25 cellular contexts compared by ENCODE assay signal in genomic region chr4:788636-789297, GRCh38. TPM values are rescaled to one million over a fixed set of nuclear protein-coding genes. Genes with fewer than 3 reads are reported as not detected.
A peak's percentile ranks its signal among the peaks of the same experiment; 100 is the strongest.
DNase-seq lines count a peak whose midpoint lies in the region; ATAC-seq, FAIRE-seq and TF ChIP-seq lines count a peak whose summit lies in the region.
"Had no signal": no experiment of that assay in that cellular context is flagged by ENCODE, and none has a peak within 500 bp of the region (broad histone marks: within the 10 kb centered on the region; RNA-seq: fewer than 3 reads in every experiment).

No MANE protein-coding gene starts in this region.

- TF ChIP-seq RAD21 in SK-N-SH (IDR thresholded peaks at IDR 0.05; ENCODE audit: low read length): no peak
- no peak for TF ChIP-seq RAD21 in K562 (CRISPR knock-in tag; conservative IDR thresholded peaks at IDR 0.05 in 1 of 2, IDR thresholded peaks at IDR 0.05 in 1 of 2)
- peak in 1 of 2 donors; percentile 33 for TF ChIP-seq RAD21 in liver (IDR thresholded peaks at IDR 0.05)

- no peaks in the 10 kb centered on the region for H3K9me1 ChIP-seq in K562 (ENCODE audit: control insufficient read depth, insufficient read depth, low read length)

- H3K4me1 ChIP-seq in SK-N-SH (ENCODE audit: control insufficient read depth in 1 of 2, insufficient read depth in 2 of 2, low read depth in 1 of 2, low read length in 1 of 2) (peaks cover 0 to 38% of the 10 kb centered on the region in 2 experiments; a peak in 1 of 4 replicates), K562 (replicated peaks in 1 of 2; ENCODE audit: control insufficient read depth in 2 of 2, insufficient read depth in 2 of 2, low read length in 2 of 2) (peaks cover 0 to 85% of the 10 kb centered on the region in 2 experiments; a peak in 3 of 5 replicates), liver (ENCODE audit: control insufficient read depth in 4 of 4, insufficient read depth in 4 of 4, low read length in 3 of 4) (peaks cover 12 to 29% (median 24%) of the 10 kb centered on the region in 4 donors), stomach (peaks cover 25 to 61% (median 49%) of the 10 kb centered on the region in 4 donors)

- H3K36me3 ChIP-seq in SK-N-SH (replicated peaks in 1 of 2; ENCODE audit: control insufficient read depth in 1 of 2, insufficient read depth in 2 of 2, low read length in 1 of 2): no peaks in the 10 kb centered on the region
- H3K36me3 ChIP-seq in K562 (ENCODE audit: control insufficient read depth, insufficient read depth, low read length): no peaks in the 10 kb centered on the region
- H3K36me3 ChIP-seq in liver (ENCODE audit: control insufficient read depth in 4 of 4, insufficient read depth in 3 of 4, low read depth in 1 of 4, low read length in 3 of 4): no peaks in the 10 kb centered on the region
- H3K36me3 ChIP-seq in stomach: no peaks in the 10 kb centered on the region
- H3K36me3 ChIP-seq: brain microvascular endothelial cell, neural progenitor cell had no signal

- H3K9me3 ChIP-seq in SK-N-SH (no peaks in the 10 kb centered on the region), K562 (replicated peaks; ENCODE audit: control insufficient read depth, insufficient read depth, low read depth, low read length) (no peaks in the 10 kb centered on the region), liver (ENCODE audit: control insufficient read depth in 4 of 4, low read length in 3 of 4) (no peaks in the 10 kb centered on the region), stomach (no peaks in the 10 kb centered on the region)

- H4K20me1 ChIP-seq in SK-N-SH (ENCODE audit: insufficient read depth) (no peaks in the 10 kb centered on the region), K562 (replicated peaks; ENCODE audit: control insufficient read depth, insufficient read depth, low read length) (0 out of 2 replicates have a peak, but pooled peaks cover 3% of the 10 kb centered on the region)

- H3F3A ChIP-seq in SK-N-SH (replicated peaks; ENCODE audit: insufficient read depth): no peaks in the 10 kb centered on the region

- no peaks in the 10 kb centered on the region for H3K9me2 ChIP-seq in SK-N-SH

- no peak overlapping the region for H3K9ac ChIP-seq in SK-N-SH
- peak overlapping the region in 1 of 2 experiments; percentile 82; a peak in 2 of 4 replicates for H3K9ac ChIP-seq in K562 (ENCODE audit: insufficient read depth in 1 of 2, low read depth in 2 of 2, low read length in 2 of 2)
- H3K9ac ChIP-seq in liver (ENCODE audit: low read depth in 1 of 2, low read length in 2 of 2): no peak overlapping the region
- H3K9ac ChIP-seq: neural progenitor cell had no signal

- WGBS in SK-N-SH (ENCODE audit: low lambda C conversion rate): 72% methylated on average over 3 of the region's 18 CpGs
- WGBS in K562 (ENCODE audit: insufficient coverage, low coverage, missing lambda C conversion rate): 37% methylated on average over 16 of the region's 18 CpGs
- 37% methylated on average over 18 of the region's 18 CpGs for WGBS in liver
- WGBS in stomach, 5 donors: 51 to 71% (median 55%) methylated on average over 12 to 18 of the region's 18 CpGs

- no peak overlapping the region for H3K4me3 ChIP-seq in SK-N-SH (ENCODE audit: low read depth in 2 of 2, low read length in 1 of 2)
- no peak overlapping the region for H3K4me3 ChIP-seq in K562
- no peak overlapping the region for H3K4me3 ChIP-seq in liver (ENCODE audit: low read depth in 1 of 3, low read length in 3 of 3)
- no peak overlapping the region for H3K4me3 ChIP-seq in stomach
- H3K4me3 ChIP-seq: hepatocyte, neural progenitor cell had no signal

- peak; percentile 69 for DNase-seq in SK-N-SH
- no peak for DNase-seq in K562 (ENCODE audit: extremely low read depth in 1 of 4, low spot score in 3 of 4)
- peak; percentile 44 for DNase-seq in stomach
- no peak for DNase-seq in NCI-H1092 (lab: John Stamatoyannopoulos, UW)
- DNase-seq in activated CD4-positive, alpha-beta T cell treated with anti-CD3 and anti-CD28 coated beads, Interleukin-2, amount 50 U/mL, for 4 hours: no peak
- DNase-seq: 8988T; activated CD4-positive, alpha-beta T cell treated with anti-CD3 and anti-CD28 coated beads for 1 hour; activated CD8-positive, alpha-beta memory T cell treated with anti-CD3 and anti-CD28 coated beads, Interleukin-2, amount 50 U/mL, for 48 hours; activated CD8-positive, alpha-beta T cell treated with anti-CD3 and anti-CD28 coated beads for 36 hours; activated naive CD4-positive, alpha-beta T cell treated with anti-CD3 and anti-CD28 coated beads, Interleukin-2, amount 10 ng/mL, durations not matched to agents 7 days and 5 days; brain microvascular endothelial cell; CD4-positive, alpha-beta memory T cell; H9; NCI-H1417 treated with DMSO at 0.1 percent for 48 hours; NCI-H2029 treated with DMSO at 0.1 percent for 48 hours; NCI-H526; T-helper 2 cell had no signal

- no TSS peak for BruUV-seq in K562 (replicated peaks; lab: Mats Ljungman, UMichigan)

- H3K27me3 ChIP-seq in SK-N-SH (ENCODE audit: insufficient read depth): no peaks in the 10 kb centered on the region
- H3K27me3 ChIP-seq in K562 (ENCODE audit: control insufficient read depth in 2 of 2, insufficient read depth in 2 of 2, low read length in 2 of 2): peaks cover 3 to 22% of the 10 kb centered on the region in 2 experiments; a peak in 4 of 5 replicates
- H3K27me3 ChIP-seq in liver (ENCODE audit: control insufficient read depth in 4 of 4, insufficient read depth in 4 of 4, low read length in 3 of 4): peaks cover 0 to 4% (median 0%) of the 10 kb centered on the region in 4 donors
- peaks cover 15 to 97% (median 55%) of the 10 kb centered on the region in 3 donors for H3K27me3 ChIP-seq in stomach

- TF ChIP-seq POLR2A in K562 (conservative IDR thresholded peaks at IDR 0.05): no peak
- no peak for TF ChIP-seq POLR2A in stomach (IDR thresholded peaks at IDR 0.05)

- intact Hi-C loops in K562 (cut with micrococcal nuclease): no loop called here
- intact Hi-C loops in stomach (cut with DNase I; ENCODE audit: low total_unique reads): no loop called here

- no peaks in the 10 kb centered on the region for H3K79me2 ChIP-seq in SK-N-SH (ENCODE audit: insufficient read depth)
- H3K79me2 ChIP-seq in K562 (ENCODE audit: control insufficient read depth, insufficient read depth, low read length): no peaks in the 10 kb centered on the region
- H3K79me2 ChIP-seq: hepatocyte had no signal

- H3K4me2 ChIP-seq in SK-N-SH: no peak overlapping the region
- no peak overlapping the region for H3K4me2 ChIP-seq in K562 (ENCODE audit: insufficient read depth, low read length)
- H3K4me2 ChIP-seq: hepatocyte, neural progenitor cell had no signal

- in situ Hi-C loops in K562 (cut with MboI): no loop called here

- no peak for TF ChIP-seq EP300 in SK-N-SH (IDR thresholded peaks at IDR 0.05; ENCODE audit: borderline replicate concordance in 1 of 2, low read depth in 1 of 2, low read length in 1 of 2)
- TF ChIP-seq EP300 in K562 (IDR thresholded peaks at IDR 0.05; ENCODE audit: low read length): no peak
- no peak for TF ChIP-seq EP300 in stomach (IDR thresholded peaks at IDR 0.05)

- H3K27ac ChIP-seq in SK-N-SH (ENCODE audit: low read depth in 2 of 2, low read length in 1 of 2) (peak overlapping the region in 1 of 2 experiments; percentile 65; a peak in 1 of 4 replicates), K562 (ENCODE audit: extremely low read depth, low read depth, low read length) (no peak overlapping the region), liver (ENCODE audit: low read depth in 1 of 2, low read length in 2 of 2) (peak overlapping the region; percentile 82 to 86), stomach (peak overlapping the region in 1 of 5 donors; percentile 14)
- H3K27ac ChIP-seq: brain microvascular endothelial cell, hepatocyte, neural progenitor cell had no signal

- H2AFZ ChIP-seq in SK-N-SH (ENCODE audit: low read depth) (no peak overlapping the region), K562 (ENCODE audit: low read depth, low read length) (no peak overlapping the region)
- H2AFZ ChIP-seq: hepatocyte, neural progenitor cell had no signal

- TF ChIP-seq CTCF in SK-N-SH (IDR thresholded peaks at IDR 0.05) (no peak), K562 (IDR thresholded peaks at IDR 0.05 in 2 of 3, conservative IDR thresholded peaks at IDR 0.05 in 1 of 3; ENCODE audit: insufficient read depth in 2 of 3, low read depth in 1 of 3, low read length in 3 of 3) (no peak), liver (IDR thresholded peaks at IDR 0.05; ENCODE audit: low read depth, low read length, missing input control) (no peak), stomach (IDR thresholded peaks at IDR 0.05) (no peak)

- POLR2A ChIA-PET in SK-N-SH (lab: Yijun Ruan, JAX) (no interaction called here), K562 (lab: Yijun Ruan, JAX) (interaction anchor here (1.1 to 1.3 kb wide), 2 partner anchors 20 to 22 kb away, joined by 3 read pairs; no protein-coding TSS in a partner anchor)

- no peak; the same call in 2 of the 3 replicates for ATAC-seq in SK-N-SH treated with all-trans-retinoic acid at 6 μM for 48 hours
- ATAC-seq in K562: no peak
- ATAC-seq in GM18867 (IDR thresholded peaks at IDR 0.05; ENCODE audit: unreplicated experiment): no peak
- ATAC-seq: activated CD8-positive, alpha-beta T cell treated with anti-CD3 and anti-CD28 coated beads for 36 hours; stimulated activated memory B cell treated with anti-CD40 and anti-IgM and Interleukin-4, amounts not matched to agents 10 μg/mL and 1 μg/mL and 100 μg/mL, for 72 hours had no signal

- no peak for FAIRE-seq in K562 (lab: Jason Lieb, UNC)
- FAIRE-seq: endothelial cell of umbilical vein, frontal cortex had no signal

- CTCF ChIA-PET in SK-N-SH (lab: Yijun Ruan, JAX) (interaction anchor here (1.4 kb wide), 1 partner anchor 47 kb away, joined by 3 read pairs; no protein-coding TSS in a partner anchor), K562 (lab: Yijun Ruan, JAX; ENCODE audit: low intra/inter-chr PET ratio) (no interaction called here)

RNA-seq across cellular contexts. Expression of gene CPLX1, which starts 37.2 kb away (rescaled TPM):
- polyA plus RNA-seq in SK-N-SH (2012; rRNA removed) (0.56 and 0.65 TPM in 2 replicates), K562 (2011; rRNA removed) (0.17 and 0.23 TPM in 2 replicates), K562 (2014; fragmentation: Illumina TruSeq; extraction: Trizol) (0.12 and 0.21 TPM in 2 replicates), K562 (2014; fragmentation: Nextera tagmentation; extraction: Ambion mirVana) (under 1 TPM in 1 of 2 experiments, not detected in 1; 0.03 TPM), K562 (2014; rRNA removed) (0.55 and 1.3 TPM in 2 replicates), liver (1 to 10 TPM in 1 of 2 donors, under 1 TPM in 1; 0.76 to 2.8 TPM), stomach (1 to 10 TPM; 1.9 to 2.9 (median 2.6) TPM)
- 0.86 and 1.2 TPM in 2 replicates for polyA plus RNA-seq in SK-N-SH (2012; cell fraction: cytosol; rRNA removed)
- polyA plus RNA-seq in SK-N-SH (2012; cell fraction: nucleus; rRNA removed): 0.66 and 1.7 TPM in 2 replicates
- 1.1 and 1.5 TPM in 2 replicates for total RNA-seq in K562 (2011; cell fraction: chromatin; rRNA removed; ENCODE audit: low replicate concordance)
- total RNA-seq in K562 (2011; cell fraction: nucleolus; rRNA removed): 0.92 and 1.3 TPM in 2 replicates
- total RNA-seq in K562 (2011; cell fraction: nucleoplasm; rRNA removed): 0.61 and 0.73 TPM in 2 replicates
- total RNA-seq in K562 (2014; rRNA removed) (0.61 and 1.00 TPM in 2 replicates), K562 (2014; rRNA removed; fragmentation: Illumina TruSeq; extraction: Trizol) (not detected in 2 replicates), K562 (2015; rRNA removed; fragmentation: Illumina TruSeq; extraction: Trizol) (0.07 and 0.23 TPM in 2 replicates), K562 (2021) (2.1 and 3.3 TPM in 2 replicates), liver (under 1 TPM; 0.14 to 0.84 TPM), stomach (1 to 10 TPM in 1 of 5 donors, under 1 TPM in 1, not detected in 3; 0.37 to 1.2 TPM)
- 0.04 and 0.33 TPM in 2 replicates for polyA plus RNA-seq in K562 (2011; cell fraction: cytosol; rRNA removed)
- 1.2 and 4.9 TPM in 2 replicates for polyA plus RNA-seq in K562 (2011; cell fraction: nucleus; rRNA removed)
- 0.50 and 1.6 TPM in 2 replicates for polyA plus RNA-seq in K562 (2012)
- polyA minus RNA-seq in K562 (2011; rRNA and poly(A)+ RNA removed): 0.18 TPM in 1 of 2 replicates, not detected in the other
- 2.2 TPM in 1 of 2 replicates, not detected in the other for polyA minus RNA-seq in K562 (2011; cell fraction: cytosol; rRNA and poly(A)+ RNA removed)
- polyA minus RNA-seq in K562 (2011; cell fraction: nucleus; rRNA and poly(A)+ RNA removed): 0.27 TPM in 1 of 2 replicates, not detected in the other
- total RNA-seq: activated CD8-positive, alpha-beta T cell treated with anti-CD3 and anti-CD28 coated beads for 36 hours had no signal

Comparison
In these comparisons a context has a peak if more than half of its experiments do, and no peak if none do; other contexts are left out.
1. DNase-seq: peak in SK-N-SH (single experiment) and stomach (single experiment); none in K562 (0 of 4), NCI-H1092 (single experiment) and activated CD4-positive, alpha-beta T cell treated with anti-CD3 and anti-CD28 coated beads, Interleukin-2, amount 50 U/mL, for 4 hours (0 of 2).
2. Of the 27 proteins assayed by ChIP-seq in both K562 and SK-N-SH: peak only in K562: MAX; only in SK-N-SH: none; in both: none; in neither: 26.